ENCODE assay signal across 24 cellular contexts in genomic region chrX:134745636-134746378, GRCh38. TPM values are rescaled to one million over a fixed set of nuclear protein-coding genes. Genes with fewer than 3 reads are reported as not detected.
DNase-seq lines count a peak whose midpoint lies in the region; ATAC-seq and TF ChIP-seq lines count a peak whose summit lies in the region.
"Had no signal": no experiment of that assay in that cellular context is flagged by ENCODE, and none has a peak within 500 bp of the region (broad histone marks: within the 10 kb centered on the region; RNA-seq: fewer than 3 reads in every experiment).

No MANE protein-coding gene starts in this region.

- TF ChIP-seq CTCF in CD14-positive monocyte (IDR thresholded peaks at IDR 0.05), result no peak

- H3K27me3 ChIP-seq in naive thymus-derived CD4-positive, alpha-beta T cell (ENCODE audit: control insufficient read depth in 2 of 2, insufficient read depth in 2 of 2, low read length in 2 of 2), result no peaks in the 10 kb centered on the region
- H3K27me3 ChIP-seq: esophagus squamous epithelium had no signal

- peaks cover 0 to 5% (median 0%) of the 10 kb centered on the region in 3 donors for H3K27me3 Mint-ChIP-seq in CD14-positive monocyte (ENCODE audit: low read depth in 3 of 3)
- H3K27me3 Mint-ChIP-seq in naive thymus-derived CD4-positive, alpha-beta T cell, result peaks cover 0 to 4% (median 0%) of the 10 kb centered on the region in 5 donors
- H3K27me3 Mint-ChIP-seq: naive B cell had no signal

- POLR2A ChIA-PET in naive thymus-derived CD4-positive, alpha-beta T cell (lab: Charles Lee), result no interaction called here

- H3K4me1 Mint-ChIP-seq in CD14-positive monocyte, result peaks cover 15% of the 10 kb centered on the region
- H3K4me1 Mint-ChIP-seq in naive thymus-derived CD4-positive, alpha-beta T cell, result no peaks in the 10 kb centered on the region

- H3K36me3 ChIP-seq in naive thymus-derived CD4-positive, alpha-beta T cell (ENCODE audit: control insufficient read depth in 2 of 3, insufficient read depth in 3 of 3, low read length in 3 of 3), result no peaks in the 10 kb centered on the region
- H3K36me3 ChIP-seq: esophagus squamous epithelium had no signal

- no peak overlapping the region for H3K27ac ChIP-seq in naive thymus-derived CD4-positive, alpha-beta T cell (ENCODE audit: low read depth, low read length)
- H3K27ac ChIP-seq: C4-2B, esophagus squamous epithelium, HL-60 had no signal

- no peak overlapping the region for H3K4me3 ChIP-seq in naive thymus-derived CD4-positive, alpha-beta T cell (ENCODE audit: low read length)
- H3K4me3 ChIP-seq: esophagus squamous epithelium had no signal

- peak overlapping the region in 4 of 7 donors; percentile 5 to 64 (median 38) for H3K27ac Mint-ChIP-seq in CD14-positive monocyte
- H3K27ac Mint-ChIP-seq in naive thymus-derived CD4-positive, alpha-beta T cell, result no peak overlapping the region
- H3K27ac Mint-ChIP-seq: endodermal cell; T-helper 2 cell treated with Interferon-gamma antibody and Interleukin-4, amounts not matched to agents 5 μg/mL and 100 μg/mL, for 36 hours had no signal

- ATAC-seq in GM18867 (IDR thresholded peaks at IDR 0.05; ENCODE audit: unreplicated experiment), result peak; percentile 39
- ATAC-seq in naive thymus-derived CD4-positive, alpha-beta T cell, result no peak
- no peak for ATAC-seq in GM21423 (IDR thresholded peaks at IDR 0.05; ENCODE audit: unreplicated experiment)
- ATAC-seq: left lobe of liver had no signal

- no peaks in the 10 kb centered on the region for H3K36me3 Mint-ChIP-seq in CD14-positive monocyte
- H3K36me3 Mint-ChIP-seq in naive thymus-derived CD4-positive, alpha-beta T cell, result no peaks in the 10 kb centered on the region
- H3K36me3 Mint-ChIP-seq: naive B cell had no signal

- H3K9me3 ChIP-seq in naive thymus-derived CD4-positive, alpha-beta T cell (ENCODE audit: control insufficient read depth in 2 of 3, low read length in 3 of 3), result no peaks in the 10 kb centered on the region
- H3K9me3 ChIP-seq: esophagus squamous epithelium had no signal

- H3K4me1 ChIP-seq in naive thymus-derived CD4-positive, alpha-beta T cell (ENCODE audit: control insufficient read depth in 2 of 2, insufficient read depth in 2 of 2, low read length in 2 of 2), result no peaks in the 10 kb centered on the region
- H3K4me1 ChIP-seq: esophagus squamous epithelium had no signal

- intact Hi-C loops in CD14-positive monocyte (cut with micrococcal nuclease), result no loop called here
- intact Hi-C loops in naive thymus-derived CD4-positive, alpha-beta T cell (cut with micrococcal nuclease), result no loop called here

- CTCF ChIA-PET in naive thymus-derived CD4-positive, alpha-beta T cell (lab: Charles Lee), result no interaction called here

- H3K4me3 Mint-ChIP-seq in CD14-positive monocyte, result no peak overlapping the region
- H3K4me3 Mint-ChIP-seq in naive thymus-derived CD4-positive, alpha-beta T cell, result no peak overlapping the region
- H3K4me3 Mint-ChIP-seq: endodermal cell; naive B cell; T-helper 2 cell treated with Interferon-gamma antibody and Interleukin-4, amounts not matched to agents 5 μg/mL and 100 μg/mL, for 36 hours had no signal

- DNase-seq in CD14-positive monocyte (ENCODE audit: low spot score) (no peak), NOMO-1 treated with DMSO at 0.1 percent for 48 hours (lab: John Stamatoyannopoulos, UW; ENCODE audit: unreplicated experiment) (peak; percentile 55), medulla oblongata (ENCODE audit: extremely low spot score) (peak; percentile 22)
- DNase-seq in naive thymus-derived CD4-positive, alpha-beta T cell, result no peak
- DNase-seq in activated CD4-positive, CD25-positive, alpha-beta regulatory T cell (lab: John Stamatoyannopoulos, UW), result no peak
- DNase-seq: activated naive CD4-positive, alpha-beta T cell treated with anti-CD3 and anti-CD28 coated beads, Interleukin-2, amount 50 U/mL, for 16 hours; EL; endodermal cell; esophagus squamous epithelium; H7; Kasumi-1; naive B cell; NCI-H1105 treated with DMSO at 0.1 percent for 48 hours; NCI-H2081 treated with DMSO at 0.1 percent for 48 hours; NCI-H446; retina; small intestine; stimulated activated CD4-positive, alpha-beta T cell treated with anti-CD3 and anti-CD28 coated beads, Interleukin-1b, Interleukin-23, amount 100 ng/mL, for 48 hours had no signal

- H3K9me3 Mint-ChIP-seq in CD14-positive monocyte, result peaks cover 0 to 3% (median 0%) of the 10 kb centered on the region in 7 donors
- no peaks in the 10 kb centered on the region for H3K9me3 Mint-ChIP-seq in naive thymus-derived CD4-positive, alpha-beta T cell
- H3K9me3 Mint-ChIP-seq: T-helper 2 cell treated with Interferon-gamma antibody and Interleukin-4, amounts not matched to agents 5 μg/mL and 100 μg/mL, for 36 hours had no signal

RNA-seq across cellular contexts. Expression of gene PABIR2, which starts 51.2 kb away (rescaled TPM):
- 1 to 10 TPM; 2.2 to 2.3 TPM for polyA plus RNA-seq in CD14-positive monocyte
- total RNA-seq in naive thymus-derived CD4-positive, alpha-beta T cell, result 10 to 100 TPM; 33.3 to 46.7 (median 38.9) TPM
- 1 to 10 TPM; 5.1 to 5.9 TPM for polyA plus RNA-seq in naive thymus-derived CD4-positive, alpha-beta T cell

Comparison
In these comparisons a context has a peak if more than half of its experiments do, and no peak if none do; other contexts are left out.
1. DNase-seq: peak in NOMO-1 treated with DMSO at 0.1 percent for 48 hours (single experiment) and medulla oblongata (single experiment); none in CD14-positive monocyte (single experiment), naive thymus-derived CD4-positive, alpha-beta T cell (0 of 9) and activated CD4-positive, CD25-positive, alpha-beta regulatory T cell (0 of 4).
2. H3K27ac Mint-ChIP-seq: peak in CD14-positive monocyte (4 of 7); none in naive thymus-derived CD4-positive, alpha-beta T cell (0 of 9).